Comparison of ENCODE assay signal across 1 cellular context in the genomic region with DNA sequence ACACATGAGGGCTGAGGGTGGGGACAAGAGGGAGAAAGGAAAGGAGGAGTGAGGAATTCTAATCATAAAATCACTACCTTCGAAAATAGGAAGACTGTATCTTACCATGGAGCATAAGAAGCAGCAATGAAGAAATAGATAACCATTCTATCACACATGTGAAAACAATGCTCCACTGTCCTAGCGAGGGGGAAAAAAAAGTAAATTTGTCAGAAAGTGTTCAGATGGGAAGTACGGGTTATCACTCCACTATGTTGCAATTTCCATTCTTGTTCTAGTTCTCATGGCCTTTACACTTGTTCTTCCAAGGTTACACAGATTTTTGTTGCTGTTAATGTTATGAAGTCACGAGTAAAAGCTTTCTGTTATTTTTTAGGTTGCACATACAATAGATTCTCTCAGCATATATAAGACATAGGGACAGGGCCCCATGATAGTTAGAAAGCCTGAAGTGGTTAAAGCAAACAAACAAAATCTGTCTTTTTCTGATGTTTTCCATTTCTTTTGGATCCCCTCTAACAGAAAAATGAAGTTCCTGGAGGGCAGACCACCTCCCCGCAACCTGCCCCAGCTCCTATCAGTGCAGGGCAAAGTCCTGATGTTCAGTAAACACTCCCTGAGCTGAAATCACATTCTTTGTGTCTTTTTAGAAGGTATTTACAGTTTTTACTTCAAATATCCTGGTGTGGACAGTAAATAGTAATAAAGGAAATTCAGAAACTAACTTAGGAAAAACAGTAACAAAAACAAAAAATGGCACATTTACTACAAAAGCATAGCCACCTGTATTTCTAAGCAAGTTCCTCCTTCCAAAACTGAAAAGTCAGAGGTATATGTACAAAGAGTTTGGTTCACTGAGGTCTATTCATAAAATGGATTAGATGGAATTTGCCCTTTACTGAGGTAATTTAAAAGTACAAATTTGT.
A peak's percentile ranks its signal among the peaks of the same experiment; 100 is the strongest.
TF ChIP-seq lines count a peak whose summit lies in the region.

No MANE protein-coding gene starts in this region.

TF ChIP-seq in HepG2, 621 proteins besides CTCF, POLR2A, EP300 and RAD21 (continued from another document and continues in another):
- TF ChIP-seq, protein P1, sequence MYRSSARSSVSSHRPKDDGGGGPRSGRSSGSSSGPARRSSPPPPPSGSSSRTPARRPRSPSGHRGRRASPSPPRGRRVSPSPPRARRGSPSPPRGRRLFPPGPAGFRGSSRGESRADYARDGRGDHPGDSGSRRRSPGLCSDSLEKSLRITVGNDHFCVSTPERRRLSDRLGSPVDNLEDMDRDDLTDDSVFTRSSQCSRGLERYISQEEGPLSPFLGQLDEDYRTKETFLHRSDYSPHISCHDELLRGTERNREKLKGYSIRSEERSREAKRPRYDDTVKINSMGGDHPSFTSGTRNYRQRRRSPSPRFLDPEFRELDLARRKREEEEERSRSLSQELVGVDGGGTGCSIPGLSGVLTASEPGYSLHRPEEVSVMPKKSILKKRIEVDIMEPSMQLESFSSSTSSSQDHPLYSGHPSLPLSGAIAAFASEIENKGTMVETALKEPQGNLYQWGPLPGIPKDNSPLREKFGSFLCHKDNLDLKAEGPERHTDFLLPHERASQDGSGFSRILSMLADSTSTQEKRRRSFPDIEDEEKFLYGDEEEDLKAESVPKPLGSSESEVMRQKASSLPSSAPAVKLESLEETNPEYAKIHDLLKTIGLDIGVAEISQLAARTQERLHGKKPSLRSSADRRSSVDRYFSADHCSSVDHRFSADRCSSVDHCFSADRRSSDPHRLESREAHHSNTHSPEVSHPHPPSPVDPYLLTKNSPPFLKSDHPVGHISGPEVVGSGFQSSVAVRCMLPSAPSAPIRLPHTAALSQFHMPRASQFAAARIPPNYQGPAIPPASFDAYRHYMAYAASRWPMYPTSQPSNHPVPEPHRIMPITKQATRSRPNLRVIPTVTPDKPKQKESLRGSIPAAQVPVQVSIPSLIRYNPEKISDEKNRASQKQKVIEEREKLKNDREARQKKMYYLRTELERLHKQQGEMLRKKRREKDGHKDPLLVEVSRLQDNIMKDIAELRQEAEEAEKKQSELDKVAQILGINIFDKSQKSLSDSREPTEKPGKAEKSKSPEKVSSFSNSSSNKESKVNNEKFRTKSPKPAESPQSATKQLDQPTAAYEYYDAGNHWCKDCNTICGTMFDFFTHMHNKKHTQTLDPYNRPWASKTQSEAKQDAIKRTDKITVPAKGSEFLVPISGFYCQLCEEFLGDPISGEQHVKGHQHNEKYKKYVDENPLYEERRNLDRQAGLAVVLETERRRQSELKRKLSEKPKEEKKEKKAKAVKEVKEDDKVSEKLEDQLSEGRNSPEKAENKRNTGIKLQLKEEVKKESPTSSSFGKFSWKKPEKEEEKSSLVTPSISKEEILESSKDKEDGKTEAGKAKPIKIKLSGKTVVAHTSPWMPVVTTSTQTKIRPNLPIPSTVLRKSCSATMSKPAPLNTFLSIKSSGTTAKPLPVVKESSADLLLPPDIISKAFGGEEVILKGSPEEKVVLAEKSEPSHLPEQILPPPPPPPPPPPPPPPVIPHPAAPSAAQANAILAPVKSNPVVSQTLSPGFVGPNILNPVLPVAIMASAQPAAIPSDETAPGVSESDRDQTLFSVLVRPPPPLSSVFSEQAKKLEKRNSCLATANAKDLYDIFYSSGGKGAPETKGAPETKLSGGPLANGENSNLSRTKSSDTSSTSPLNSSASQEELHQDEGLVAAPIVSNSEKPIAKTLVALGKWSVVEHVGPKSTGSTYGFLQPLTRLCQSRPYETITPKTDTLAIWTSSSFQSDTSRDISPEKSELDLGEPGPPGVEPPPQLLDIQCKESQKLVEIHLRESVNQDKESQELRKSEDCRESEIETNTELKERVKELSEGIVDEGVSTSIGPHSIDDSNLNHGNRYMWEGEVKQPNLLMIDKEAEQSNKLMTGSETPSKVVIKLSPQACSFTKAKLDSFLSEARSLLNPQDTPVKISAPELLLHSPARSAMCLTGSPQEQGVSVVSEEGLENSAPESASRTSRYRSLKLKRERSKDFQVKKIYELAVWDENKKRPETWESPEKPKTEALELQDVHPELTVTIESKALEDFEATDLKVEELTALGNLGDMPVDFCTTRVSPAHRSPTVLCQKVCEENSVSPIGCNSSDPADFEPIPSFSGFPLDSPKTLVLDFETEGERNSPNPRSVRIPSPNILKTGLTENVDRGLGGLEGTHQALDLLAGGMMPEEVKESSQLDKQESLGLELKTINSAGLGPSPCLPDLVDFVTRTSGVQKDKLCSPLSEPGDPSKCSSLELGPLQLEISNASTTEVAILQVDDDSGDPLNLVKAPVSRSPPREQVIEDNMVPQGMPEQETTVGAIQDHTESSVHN (CRISPR knock-in tag; IDR thresholded peaks at IDR 0.05): no peak
- TF ChIP-seq HOXA9 (CRISPR knock-in tag; IDR thresholded peaks at IDR 0.05; ENCODE audit: borderline replicate concordance): no peak
- no peak for TF ChIP-seq ZEB1 (IDR thresholded peaks at IDR 0.05; ENCODE audit: insufficient replicate concordance, low read depth)
- no peak for TF ChIP-seq POLR2AphosphoS5 (IDR thresholded peaks at IDR 0.05; ENCODE audit: low read depth, low read length)
- TF ChIP-seq, protein P2, sequence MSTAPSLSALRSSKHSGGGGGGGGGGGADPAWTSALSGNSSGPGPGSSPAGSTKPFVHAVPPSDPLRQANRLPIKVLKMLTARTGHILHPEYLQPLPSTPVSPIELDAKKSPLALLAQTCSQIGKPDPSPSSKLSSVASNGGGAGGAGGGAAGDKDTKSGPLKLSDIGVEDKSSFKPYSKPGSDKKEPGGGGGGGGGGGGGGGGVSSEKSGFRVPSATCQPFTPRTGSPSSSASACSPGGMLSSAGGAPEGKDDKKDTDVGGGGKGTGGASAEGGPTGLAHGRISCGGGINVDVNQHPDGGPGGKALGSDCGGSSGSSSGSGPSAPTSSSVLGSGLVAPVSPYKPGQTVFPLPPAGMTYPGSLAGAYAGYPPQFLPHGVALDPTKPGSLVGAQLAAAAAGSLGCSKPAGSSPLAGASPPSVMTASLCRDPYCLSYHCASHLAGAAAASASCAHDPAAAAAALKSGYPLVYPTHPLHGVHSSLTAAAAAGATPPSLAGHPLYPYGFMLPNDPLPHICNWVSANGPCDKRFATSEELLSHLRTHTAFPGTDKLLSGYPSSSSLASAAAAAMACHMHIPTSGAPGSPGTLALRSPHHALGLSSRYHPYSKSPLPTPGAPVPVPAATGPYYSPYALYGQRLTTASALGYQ (CRISPR knock-in tag; IDR thresholded peaks at IDR 0.05): peak; percentile 91
- TF ChIP-seq, protein P3, sequence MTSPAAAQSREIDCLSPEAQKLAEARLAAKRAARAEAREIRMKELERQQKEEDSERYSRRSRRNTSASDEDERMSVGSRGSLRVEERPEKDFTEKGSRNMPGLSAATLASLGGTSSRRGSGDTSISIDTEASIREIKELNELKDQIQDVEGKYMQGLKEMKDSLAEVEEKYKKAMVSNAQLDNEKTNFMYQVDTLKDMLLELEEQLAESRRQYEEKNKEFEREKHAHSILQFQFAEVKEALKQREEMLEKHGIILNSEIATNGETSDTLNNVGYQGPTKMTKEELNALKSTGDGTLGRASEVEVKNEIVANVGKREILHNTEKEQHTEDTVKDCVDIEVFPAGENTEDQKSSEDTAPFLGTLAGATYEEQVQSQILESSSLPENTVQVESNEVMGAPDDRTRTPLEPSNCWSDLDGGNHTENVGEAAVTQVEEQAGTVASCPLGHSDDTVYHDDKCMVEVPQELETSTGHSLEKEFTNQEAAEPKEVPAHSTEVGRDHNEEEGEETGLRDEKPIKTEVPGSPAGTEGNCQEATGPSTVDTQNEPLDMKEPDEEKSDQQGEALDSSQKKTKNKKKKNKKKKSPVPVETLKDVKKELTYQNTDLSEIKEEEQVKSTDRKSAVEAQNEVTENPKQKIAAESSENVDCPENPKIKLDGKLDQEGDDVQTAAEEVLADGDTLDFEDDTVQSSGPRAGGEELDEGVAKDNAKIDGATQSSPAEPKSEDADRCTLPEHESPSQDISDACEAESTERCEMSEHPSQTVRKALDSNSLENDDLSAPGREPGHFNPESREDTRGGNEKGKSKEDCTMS (CRISPR knock-in tag; conservative IDR thresholded peaks at IDR 0.05): no peak
- TF ChIP-seq ZNF614 (CRISPR knock-in tag; IDR thresholded peaks at IDR 0.05; ENCODE audit: borderline replicate concordance): peak; percentile 58
- TF ChIP-seq MIER3 (CRISPR knock-in tag; IDR thresholded peaks at IDR 0.05; ENCODE audit: borderline replicate concordance): peak; percentile 79; the same call in 1 of the 2 replicates
- peak; percentile 14 for TF ChIP-seq MIER2 (CRISPR knock-in tag; IDR thresholded peaks at IDR 0.05)
- TF ChIP-seq, protein P4, sequence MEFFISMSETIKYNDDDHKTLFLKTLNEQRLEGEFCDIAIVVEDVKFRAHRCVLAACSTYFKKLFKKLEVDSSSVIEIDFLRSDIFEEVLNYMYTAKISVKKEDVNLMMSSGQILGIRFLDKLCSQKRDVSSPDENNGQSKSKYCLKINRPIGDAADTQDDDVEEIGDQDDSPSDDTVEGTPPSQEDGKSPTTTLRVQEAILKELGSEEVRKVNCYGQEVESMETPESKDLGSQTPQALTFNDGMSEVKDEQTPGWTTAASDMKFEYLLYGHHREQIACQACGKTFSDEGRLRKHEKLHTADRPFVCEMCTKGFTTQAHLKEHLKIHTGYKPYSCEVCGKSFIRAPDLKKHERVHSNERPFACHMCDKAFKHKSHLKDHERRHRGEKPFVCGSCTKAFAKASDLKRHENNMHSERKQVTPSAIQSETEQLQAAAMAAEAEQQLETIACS (CRISPR knock-in tag; IDR thresholded peaks at IDR 0.05): no peak
- TF ChIP-seq SP2 (CRISPR knock-in tag; IDR thresholded peaks at IDR 0.05): no peak
- TF ChIP-seq CEBPB (IDR thresholded peaks at IDR 0.05; ENCODE audit: borderline replicate concordance, low read depth, low read length): peak; percentile 98
- TF ChIP-seq, protein P5, sequence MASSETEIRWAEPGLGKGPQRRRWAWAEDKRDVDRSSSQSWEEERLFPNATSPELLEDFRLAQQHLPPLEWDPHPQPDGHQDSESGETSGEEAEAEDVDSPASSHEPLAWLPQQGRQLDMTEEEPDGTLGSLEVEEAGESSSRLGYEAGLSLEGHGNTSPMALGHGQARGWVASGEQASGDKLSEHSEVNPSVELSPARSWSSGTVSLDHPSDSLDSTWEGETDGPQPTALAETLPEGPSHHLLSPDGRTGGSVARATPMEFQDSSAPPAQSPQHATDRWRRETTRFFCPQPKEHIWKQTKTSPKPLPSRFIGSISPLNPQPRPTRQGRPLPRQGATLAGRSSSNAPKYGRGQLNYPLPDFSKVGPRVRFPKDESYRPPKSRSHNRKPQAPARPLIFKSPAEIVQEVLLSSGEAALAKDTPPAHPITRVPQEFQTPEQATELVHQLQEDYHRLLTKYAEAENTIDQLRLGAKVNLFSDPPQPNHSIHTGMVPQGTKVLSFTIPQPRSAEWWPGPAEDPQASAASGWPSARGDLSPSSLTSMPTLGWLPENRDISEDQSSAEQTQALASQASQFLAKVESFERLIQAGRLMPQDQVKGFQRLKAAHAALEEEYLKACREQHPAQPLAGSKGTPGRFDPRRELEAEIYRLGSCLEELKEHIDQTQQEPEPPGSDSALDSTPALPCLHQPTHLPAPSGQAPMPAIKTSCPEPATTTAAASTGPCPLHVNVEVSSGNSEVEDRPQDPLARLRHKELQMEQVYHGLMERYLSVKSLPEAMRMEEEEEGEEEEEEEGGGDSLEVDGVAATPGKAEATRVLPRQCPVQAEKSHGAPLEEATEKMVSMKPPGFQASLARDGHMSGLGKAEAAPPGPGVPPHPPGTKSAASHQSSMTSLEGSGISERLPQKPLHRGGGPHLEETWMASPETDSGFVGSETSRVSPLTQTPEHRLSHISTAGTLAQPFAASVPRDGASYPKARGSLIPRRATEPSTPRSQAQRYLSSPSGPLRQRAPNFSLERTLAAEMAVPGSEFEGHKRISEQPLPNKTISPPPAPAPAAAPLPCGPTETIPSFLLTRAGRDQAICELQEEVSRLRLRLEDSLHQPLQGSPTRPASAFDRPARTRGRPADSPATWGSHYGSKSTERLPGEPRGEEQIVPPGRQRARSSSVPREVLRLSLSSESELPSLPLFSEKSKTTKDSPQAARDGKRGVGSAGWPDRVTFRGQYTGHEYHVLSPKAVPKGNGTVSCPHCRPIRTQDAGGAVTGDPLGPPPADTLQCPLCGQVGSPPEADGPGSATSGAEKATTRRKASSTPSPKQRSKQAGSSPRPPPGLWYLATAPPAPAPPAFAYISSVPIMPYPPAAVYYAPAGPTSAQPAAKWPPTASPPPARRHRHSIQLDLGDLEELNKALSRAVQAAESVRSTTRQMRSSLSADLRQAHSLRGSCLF (CRISPR knock-in tag; IDR thresholded peaks at IDR 0.05; ENCODE audit: borderline replicate concordance): no peak
- TF ChIP-seq CENPT (CRISPR knock-in tag; IDR thresholded peaks at IDR 0.05; ENCODE audit: low read depth): no peak
- peak; percentile 89 for TF ChIP-seq HOXA5 (CRISPR knock-in tag; IDR thresholded peaks at IDR 0.05)
- TF ChIP-seq TCF7L2 (IDR thresholded peaks at IDR 0.05; ENCODE audit: low read depth, low read length): 0 out of 2 replicates have a peak, but pooled peaks have one; percentile 30
- TF ChIP-seq KDM1A (CRISPR knock-in tag; IDR thresholded peaks at IDR 0.05): 0 out of 2 replicates have a peak, but pooled peaks have one; percentile 6
- TF ChIP-seq, protein P6, sequence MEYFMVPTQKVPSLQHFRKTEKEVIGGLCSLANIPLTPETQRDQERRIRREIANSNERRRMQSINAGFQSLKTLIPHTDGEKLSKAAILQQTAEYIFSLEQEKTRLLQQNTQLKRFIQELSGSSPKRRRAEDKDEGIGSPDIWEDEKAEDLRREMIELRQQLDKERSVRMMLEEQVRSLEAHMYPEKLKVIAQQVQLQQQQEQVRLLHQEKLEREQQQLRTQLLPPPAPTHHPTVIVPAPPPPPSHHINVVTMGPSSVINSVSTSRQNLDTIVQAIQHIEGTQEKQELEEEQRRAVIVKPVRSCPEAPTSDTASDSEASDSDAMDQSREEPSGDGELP (IDR thresholded peaks at IDR 0.05; ENCODE audit: borderline replicate concordance, low read depth): no peak; the same call in 1 of the 2 replicates
- peak; percentile 44; the same call in 1 of the 2 replicates for TF ChIP-seq NAIF1 (CRISPR knock-in tag; IDR thresholded peaks at IDR 0.05; ENCODE audit: borderline replicate concordance)
- no peak for TF ChIP-seq ZNF3 (CRISPR knock-in tag; IDR thresholded peaks at IDR 0.05)
- peak; percentile 82; the same call in 1 of the 2 replicates for TF ChIP-seq ZNF703 (CRISPR knock-in tag; IDR thresholded peaks at IDR 0.05; ENCODE audit: borderline replicate concordance)
- no peak for TF ChIP-seq ZKSCAN5 (CRISPR knock-in tag; IDR thresholded peaks at IDR 0.05)
- TF ChIP-seq GATAD2A (CRISPR knock-in tag; IDR thresholded peaks at IDR 0.05): peak; percentile 91
- peak; percentile 64; the same call in 1 of the 2 replicates for TF ChIP-seq KAT7 (CRISPR knock-in tag; IDR thresholded peaks at IDR 0.05; ENCODE audit: borderline replicate concordance)
- no peak for TF ChIP-seq ZFP36L2 (CRISPR knock-in tag; IDR thresholded peaks at IDR 0.05)
- TF ChIP-seq MYNN (CRISPR knock-in tag; IDR thresholded peaks at IDR 0.05; ENCODE audit: low read depth): no peak
- no peak for TF ChIP-seq ZZZ3 (CRISPR knock-in tag; IDR thresholded peaks at IDR 0.05; ENCODE audit: borderline replicate concordance)
- TF ChIP-seq ELF4 (CRISPR knock-in tag; IDR thresholded peaks at IDR 0.05; ENCODE audit: borderline replicate concordance): no peak
- TF ChIP-seq, protein P7, sequence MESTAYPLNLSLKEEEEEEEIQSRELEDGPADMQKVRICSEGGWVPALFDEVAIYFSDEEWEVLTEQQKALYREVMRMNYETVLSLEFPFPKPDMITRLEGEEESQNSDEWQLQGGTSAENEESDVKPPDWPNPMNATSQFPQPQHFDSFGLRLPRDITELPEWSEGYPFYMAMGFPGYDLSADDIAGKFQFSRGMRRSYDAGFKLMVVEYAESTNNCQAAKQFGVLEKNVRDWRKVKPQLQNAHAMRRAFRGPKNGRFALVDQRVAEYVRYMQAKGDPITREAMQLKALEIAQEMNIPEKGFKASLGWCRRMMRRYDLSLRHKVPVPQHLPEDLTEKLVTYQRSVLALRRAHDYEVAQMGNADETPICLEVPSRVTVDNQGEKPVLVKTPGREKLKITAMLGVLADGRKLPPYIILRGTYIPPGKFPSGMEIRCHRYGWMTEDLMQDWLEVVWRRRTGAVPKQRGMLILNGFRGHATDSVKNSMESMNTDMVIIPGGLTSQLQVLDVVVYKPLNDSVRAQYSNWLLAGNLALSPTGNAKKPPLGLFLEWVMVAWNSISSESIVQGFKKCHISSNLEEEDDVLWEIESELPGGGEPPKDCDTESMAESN (CRISPR knock-in tag; conservative IDR thresholded peaks at IDR 0.05): peak; percentile 82
- peak; percentile 58; the same call in 1 of the 2 replicates for TF ChIP-seq ETV5 (CRISPR knock-in tag; IDR thresholded peaks at IDR 0.05; ENCODE audit: borderline replicate concordance)
